Comparison of ENCODE assay signal across 10 cellular contexts in the genomic region with DNA sequence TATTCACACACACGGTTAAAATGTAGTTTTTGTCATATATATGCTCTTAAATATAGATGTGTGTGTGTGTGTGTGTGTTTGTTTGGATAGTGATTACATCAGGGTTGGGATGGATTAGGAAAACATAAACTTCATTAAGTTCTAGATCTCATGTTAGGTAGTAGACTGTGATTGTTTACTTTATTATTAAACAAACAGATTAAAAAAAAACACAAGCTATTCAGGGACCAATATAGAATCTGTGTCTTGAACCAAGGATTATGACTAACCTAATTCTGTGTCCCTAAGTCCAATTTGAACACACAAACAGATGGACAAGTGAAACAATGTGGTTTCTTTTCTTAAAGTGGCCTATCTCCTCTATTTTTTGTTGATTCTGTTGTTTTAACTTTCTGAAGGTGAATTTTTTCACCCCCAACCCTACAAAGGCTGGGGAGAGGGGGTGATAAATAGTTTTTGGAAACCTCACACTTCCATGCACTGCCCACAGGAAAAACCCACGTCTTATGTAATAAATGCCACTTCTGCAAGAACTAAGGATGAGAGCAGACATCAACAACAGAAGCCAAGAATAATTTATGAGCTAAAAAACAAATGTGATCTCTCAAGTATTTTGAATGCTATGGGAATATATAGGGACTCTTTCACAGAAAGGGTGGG. TPM values are rescaled to one million over a fixed set of nuclear protein-coding genes. Genes with fewer than 3 reads are reported as not detected.
DNase-seq lines count a peak whose midpoint lies in the region; ATAC-seq, FAIRE-seq and TF ChIP-seq lines count a peak whose summit lies in the region.
"Had no signal": no experiment of that assay in that cellular context is flagged by ENCODE, and none has a peak within 500 bp of the region (broad histone marks: within the 10 kb centered on the region; RNA-seq: fewer than 3 reads in every experiment).

No MANE protein-coding gene starts in this region.

- H3K27ac ChIP-seq in GM12878 (ENCODE audit: control insufficient read depth, insufficient read depth) (no peak overlapping the region), mesenchymal stem cell (ENCODE audit: low read length, poor library complexity, severe bottlenecking) (no peak overlapping the region), tibial nerve (peak overlapping the region in 3 of 4 donors; percentile 34 to 65 (median 60))

- no peaks in the 10 kb centered on the region for H4K20me1 ChIP-seq in GM12878 (ENCODE audit: control insufficient read depth, insufficient read depth)

- no peaks in the 10 kb centered on the region for H3K79me1 ChIP-seq in mesenchymal stem cell (replicated peaks; ENCODE audit: low read length, poor library complexity, severe bottlenecking)

- H3K27me3 Mint-ChIP-seq in activated CD8-positive, alpha-beta memory T cell treated with anti-CD3 and anti-CD28 coated beads, Interleukin-2, amount 10 ng/mL, durations not matched to agents 7 days and 5 days, result no peaks in the 10 kb centered on the region
- H3K27me3 Mint-ChIP-seq: activated naive CD8-positive, alpha-beta T cell had no signal

- CTCF ChIA-PET in activated CD8-positive, alpha-beta memory T cell treated with anti-CD3 and anti-CD28 coated beads, Interleukin-2, amount 10 ng/mL, durations not matched to agents 7 days and 5 days (lab: Charles Lee), result interaction anchor here (0.7 to 3.4 kb wide), 3 partner anchors 12 to 218 kb away, joined by 3 to 18 read pairs (median 13); no protein-coding TSS in a partner anchor
- CTCF ChIA-PET in GM12878 (lab: Yijun Ruan, JAX), result interaction anchor here (0.6 to 15.7 kb wide), 9 partner anchors 12 to 1449 kb away, joined by 3 to 370 read pairs (median 4); no protein-coding TSS in a partner anchor

- H2AFZ ChIP-seq in GM12878 (ENCODE audit: control insufficient read depth, low read depth, low read length), result no peak overlapping the region
- H2AFZ ChIP-seq in mesenchymal stem cell (ENCODE audit: low read depth, low read length), result no peak overlapping the region

- no peak overlapping the region for H3K4me2 ChIP-seq in GM12878 (ENCODE audit: control insufficient read depth, insufficient read depth)
- no peak overlapping the region for H3K4me2 ChIP-seq in mesenchymal stem cell (ENCODE audit: low read length, poor library complexity, severe bottlenecking)

- H3K9ac ChIP-seq in GM12878 (ENCODE audit: control insufficient read depth, insufficient read depth, low read length) (no peak overlapping the region), mesenchymal stem cell (ENCODE audit: low read length) (no peak overlapping the region)

- SMC1A ChIA-PET in GM12878 (lab: Charles Lee; ENCODE audit: uncharacterized antibody, unreplicated experiment), result interaction anchor here (1.0 to 9.9 kb wide), 14 partner anchors 6 to 208 kb away, joined by 3 to 72 read pairs (median 8); no protein-coding TSS in a partner anchor

- FAIRE-seq in GM12878 (lab: Jason Lieb, UNC), result peak; percentile 41

- peak overlapping the region; percentile 81 to 91 for H3K18ac ChIP-seq in mesenchymal stem cell (ENCODE audit: low read depth in 1 of 2, low read length in 2 of 2)

- H3K4me1 ChIP-seq in GM12878 (ENCODE audit: control insufficient read depth, insufficient read depth, low read length), result peaks cover 5% of the 10 kb centered on the region
- H3K4me1 ChIP-seq in mesenchymal stem cell (ENCODE audit: control insufficient read depth, insufficient read depth, low read depth, low read length), result peaks cover 14% of the 10 kb centered on the region
- peaks cover 0 to 41% (median 21%) of the 10 kb centered on the region in 4 donors for H3K4me1 ChIP-seq in tibial nerve

- H3K36me3 ChIP-seq in GM12878 (ENCODE audit: control insufficient read depth in 2 of 2, insufficient read depth in 2 of 2, low read length in 1 of 2) (no peaks in the 10 kb centered on the region), mesenchymal stem cell (ENCODE audit: control insufficient read depth in 1 of 2, insufficient read depth in 2 of 2, low read depth in 1 of 2, low read length in 2 of 2) (no peaks in the 10 kb centered on the region), tibial nerve (no peaks in the 10 kb centered on the region)

- no peak for TF ChIP-seq EP300 in GM12878 (IDR thresholded peaks at IDR 0.05; ENCODE audit: borderline replicate concordance in 1 of 2, control insufficient read depth in 1 of 2, low read depth in 2 of 2, low read length in 2 of 2)
- TF ChIP-seq EP300 in tibial nerve (IDR thresholded peaks at IDR 0.05), result no peak

- H3K27me3 ChIP-seq in GM12878 (replicated peaks in 1 of 2; ENCODE audit: control insufficient read depth in 2 of 2, insufficient read depth in 2 of 2, low read length in 1 of 2), result no peaks in the 10 kb centered on the region
- H3K27me3 ChIP-seq in mesenchymal stem cell (ENCODE audit: control insufficient read depth in 1 of 2, insufficient read depth in 1 of 2, low read length in 2 of 2), result no peaks in the 10 kb centered on the region
- H3K27me3 ChIP-seq in tibial nerve, result no peaks in the 10 kb centered on the region

- WGBS in GM12878 (ENCODE audit: insufficient coverage, insufficient replicate concordance, low lambda C conversion rate, missing lambda C conversion rate), result 0% methylated on average over 2 of the region's 2 CpGs
- no CpG with 5 or more reads among the region's 2 CpGs for WGBS in mesenchymal stem cell
- WGBS in tibial nerve, 2 donors, result 54 to 62% methylated on average over 2 of the region's 2 CpGs

- no peak for DNase-seq in activated CD8-positive, alpha-beta memory T cell treated with anti-CD3 and anti-CD28 coated beads, Interleukin-2, amount 10 ng/mL, durations not matched to agents 7 days and 5 days
- DNase-seq in activated CD8-positive, alpha-beta memory T cell treated with anti-CD3 and anti-CD28 coated beads for 24 hours, result no peak
- DNase-seq in GM12878 (ENCODE audit: low read depth, low spot score), result no peak
- peak; percentile 83 for DNase-seq in mesenchymal stem cell
- DNase-seq in tibial nerve (ENCODE audit: low spot score in 2 of 2), result no peak
- no peak for DNase-seq in NCI-H2171 treated with DMSO at 0.1 percent for 48 hours (lab: John Stamatoyannopoulos, UW)
- no peak for DNase-seq in erythroblast (lab: John Stamatoyannopoulos, UW)

- H3K27ac Mint-ChIP-seq in activated CD8-positive, alpha-beta memory T cell treated with anti-CD3 and anti-CD28 coated beads, Interleukin-2, amount 10 ng/mL, durations not matched to agents 7 days and 5 days, result peak overlapping the region; percentile 53

- BruUV-seq in GM12878 (replicated peaks; lab: Mats Ljungman, UMichigan), result no TSS peak

- TF ChIP-seq CTCF in GM12878 (IDR thresholded peaks at IDR 0.05 in 2 of 3, conservative IDR thresholded peaks at IDR 0.05 in 1 of 3; ENCODE audit: control insufficient read depth in 2 of 3, extremely low read depth in 1 of 3, insufficient read depth in 1 of 3, low read depth in 3 of 3, low read length in 3 of 3) (no peak), tibial nerve (IDR thresholded peaks at IDR 0.05) (no peak)

- peaks cover 38% of the 10 kb centered on the region for H3K4me1 Mint-ChIP-seq in activated CD8-positive, alpha-beta memory T cell treated with anti-CD3 and anti-CD28 coated beads, Interleukin-2, amount 10 ng/mL, durations not matched to agents 7 days and 5 days

- no peak overlapping the region for H2BK5ac ChIP-seq in mesenchymal stem cell (ENCODE audit: low read depth, low read length, poor library complexity, severe bottlenecking)

- intact Hi-C loops in GM12878 (cut with micrococcal nuclease; ENCODE audit: unreplicated experiment), result no loop called here

- H3K4me3 Mint-ChIP-seq in activated CD8-positive, alpha-beta memory T cell treated with anti-CD3 and anti-CD28 coated beads, Interleukin-2, amount 10 ng/mL, durations not matched to agents 7 days and 5 days, result no peak overlapping the region

- no peaks in the 10 kb centered on the region for H3K79me2 ChIP-seq in GM12878 (ENCODE audit: control insufficient read depth, insufficient read depth, low read length)

- peak overlapping the region; percentile 69 for H2BK120ac ChIP-seq in mesenchymal stem cell (ENCODE audit: low read depth, low read length)

- POLR2A ChIA-PET in GM12878 (lab: Charles Lee), result interaction anchor here (0.9 to 1.7 kb wide), 4 partner anchors 12 to 76 kb away, joined by 3 to 9 read pairs (median 4); no protein-coding TSS in a partner anchor

- peak overlapping the region; percentile 99 for H4K91ac ChIP-seq in mesenchymal stem cell (ENCODE audit: low read length)

- H3K23ac ChIP-seq in mesenchymal stem cell (ENCODE audit: low read length in 2 of 2), result no peak overlapping the region

- H3K14ac ChIP-seq in mesenchymal stem cell (ENCODE audit: low read length in 2 of 2), result peak overlapping the region in 1 of 2 experiments; percentile 89

- no peak overlapping the region for H2BK15ac ChIP-seq in mesenchymal stem cell (ENCODE audit: low read depth, poor library complexity, severe bottlenecking)

- no peak overlapping the region for H2AK5ac ChIP-seq in mesenchymal stem cell (ENCODE audit: low read length, severe bottlenecking)

- TF ChIP-seq POLR2A in GM12878 (IDR thresholded peaks at IDR 0.05; ENCODE audit: low read depth, low read length), result no peak
- no peak for TF ChIP-seq POLR2A in tibial nerve (IDR thresholded peaks at IDR 0.05)
- no peak for TF ChIP-seq POLR2A in erythroblast (IDR thresholded peaks at IDR 0.05; ENCODE audit: low read length)

- in situ Hi-C loops in GM12878 (cut with MboI), result no loop called here

- RAD21 ChIA-PET in GM12878 (lab: Charles Lee; ENCODE audit: unreplicated experiment), result interaction anchor here (0.8 to 3.5 kb wide), 5 partner anchors 12 to 208 kb away, joined by 3 to 26 read pairs (median 10); no protein-coding TSS in a partner anchor

- peak overlapping the region; percentile 79 to 98 for H3K4ac ChIP-seq in mesenchymal stem cell (ENCODE audit: low read depth in 1 of 2, low read length in 2 of 2)

- peak overlapping the region; percentile 97 for H4K8ac ChIP-seq in mesenchymal stem cell (ENCODE audit: low read length)

- peak overlapping the region; percentile 83 to 100 for H2BK12ac ChIP-seq in mesenchymal stem cell (ENCODE audit: low read length in 2 of 2)

- H3K9me3 Mint-ChIP-seq in activated CD8-positive, alpha-beta memory T cell treated with anti-CD3 and anti-CD28 coated beads, Interleukin-2, amount 10 ng/mL, durations not matched to agents 7 days and 5 days (ENCODE audit: low read depth), result no peaks in the 10 kb centered on the region

- no peak for TF ChIP-seq RAD21 in GM12878 (IDR thresholded peaks at IDR 0.05; ENCODE audit: insufficient read depth, low read depth, low read length)

- H3K4me3 ChIP-seq in GM12878 (no peak overlapping the region), mesenchymal stem cell (ENCODE audit: insufficient read depth in 1 of 2, low read depth in 1 of 2, low read length in 2 of 2) (no peak overlapping the region), tibial nerve (no peak overlapping the region)

- no peak for ATAC-seq in activated CD8-positive, alpha-beta memory T cell treated with anti-CD3 and anti-CD28 coated beads, Interleukin-2, amount 10 ng/mL, durations not matched to agents 7 days and 5 days
- ATAC-seq in GM12878, result no peak
- ATAC-seq in HG03159 (IDR thresholded peaks at IDR 0.05; ENCODE audit: unreplicated experiment), result no peak
- ATAC-seq: Panc1 had no signal

- no peaks in the 10 kb centered on the region; the same call in 2 of the 3 replicates for H3K9me3 ChIP-seq in GM12878 (replicated peaks; ENCODE audit: control insufficient read depth, insufficient read depth, low read length)
- no peaks in the 10 kb centered on the region for H3K9me3 ChIP-seq in mesenchymal stem cell (ENCODE audit: control insufficient read depth, low read length)
- H3K9me3 ChIP-seq in tibial nerve, result no peaks in the 10 kb centered on the region

- peaks cover 8% of the 10 kb centered on the region for H3K36me3 Mint-ChIP-seq in activated CD8-positive, alpha-beta memory T cell treated with anti-CD3 and anti-CD28 coated beads, Interleukin-2, amount 10 ng/mL, durations not matched to agents 7 days and 5 days

RNA-seq across cellular contexts. Expression of gene IL1R2, which starts 40.7 kb away (rescaled TPM):
- under 1 TPM in 1 of 2 experiments, not detected in 1; 0.88 TPM for total RNA-seq in activated CD8-positive, alpha-beta memory T cell treated with anti-CD3 and anti-CD28 coated beads, Interleukin-2, amount 10 ng/mL, durations not matched to agents 7 days and 5 days
- total RNA-seq in GM12878 (2013; cell fraction: nucleolus; rRNA removed), result 2.3 and 4.4 TPM in 2 replicates
- total RNA-seq in GM12878 (2014; rRNA removed), result 0.33 and 1.4 TPM in 2 replicates
- 0.41 and 0.54 TPM in 2 replicates for total RNA-seq in GM12878 (2014; rRNA removed; fragmentation: Illumina TruSeq; extraction: Trizol)
- total RNA-seq in GM12878 (2021), result 0.35 and 0.64 TPM in 2 replicates
- polyA plus RNA-seq in GM12878 (2011; ENCODE audit: low read depth), result 3.1 TPM
- polyA plus RNA-seq in GM12878 (2011; rRNA removed), result 6.4 and 7.1 TPM in 2 replicates
- 6.0 and 7.2 TPM in 2 replicates for polyA plus RNA-seq in GM12878 (2011; cell fraction: cytosol; rRNA removed)
- polyA plus RNA-seq in GM12878 (2011; cell fraction: nucleus; rRNA removed), result 4.4 and 4.8 TPM in 2 replicates
- polyA plus RNA-seq in GM12878 (2012), result 2.5 and 5.5 TPM in 2 replicates
- polyA plus RNA-seq in GM12878 (2014; fragmentation: Illumina TruSeq; extraction: Trizol), result 0.53 and 0.71 TPM in 2 replicates
- polyA plus RNA-seq in GM12878 (2014; fragmentation: Nextera tagmentation; extraction: Ambion mirVana), result under 1 TPM; 0.44 to 0.60 TPM
- 0.36 and 0.55 TPM in 2 replicates for polyA plus RNA-seq in GM12878 (2014; rRNA removed)
- 1 to 10 TPM; 2.2 to 2.6 TPM for polyA plus RNA-seq in GM12878 (2016; fragmentation: Nextera tagmentation; extraction: Ambion mirVana)
- 3.3 and 4.2 TPM in 2 replicates for polyA minus RNA-seq in GM12878 (2011; rRNA and poly(A)+ RNA removed)
- 2.0 TPM in 1 of 2 replicates, not detected in the other for polyA minus RNA-seq in GM12878 (2011; cell fraction: cytosol; rRNA and poly(A)+ RNA removed)
- polyA minus RNA-seq in GM12878 (2011; cell fraction: nucleus; rRNA and poly(A)+ RNA removed), result 1.1 and 1.5 TPM in 2 replicates
- 3.4 TPM for polyA plus RNA-seq in mesenchymal stem cell (2013, experiment 1 of 2)
- polyA plus RNA-seq in mesenchymal stem cell (2013, experiment 2 of 2), result 3.0 TPM
- 10 to 100 TPM in 1 of 4 donors, 1 to 10 TPM in 3; 3.6 to 17.7 (median 7.5) TPM for total RNA-seq in tibial nerve

Comparison
In these comparisons a context has a peak if more than half of its experiments do, and no peak if none do; other contexts are left out.
1. H3K27ac ChIP-seq: peak in tibial nerve (3 of 4); none in GM12878 (single experiment) and mesenchymal stem cell (single experiment).